In the genomic region with DNA sequence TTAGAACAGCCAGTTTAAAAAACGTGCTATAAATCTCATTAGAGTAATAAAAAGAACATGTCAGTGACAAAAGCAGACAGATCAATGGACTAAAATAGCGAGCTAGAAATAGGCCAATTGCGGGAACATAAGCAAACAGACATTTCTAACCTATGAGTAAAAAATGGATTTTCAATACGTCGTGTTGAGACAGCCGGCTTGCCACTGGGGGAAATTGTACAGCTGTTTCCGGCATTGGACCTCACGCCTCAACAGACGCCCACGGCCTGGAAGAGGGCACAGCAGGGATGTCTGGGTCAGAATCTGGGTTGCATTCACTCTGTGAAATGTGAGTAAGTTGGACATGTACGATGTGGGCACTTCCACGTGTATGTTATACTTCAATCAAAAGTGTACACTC, we compare ENCODE assay signal across 10 cellular contexts.
A peak's percentile ranks its signal among the peaks of the same experiment; 100 is the strongest.
DNase-seq lines count a peak whose midpoint lies in the region; ATAC-seq and TF ChIP-seq lines count a peak whose summit lies in the region.
"Had no signal": no experiment of that assay in that cellular context is flagged by ENCODE, and none has a peak within 500 bp of the region (broad histone marks: within the 10 kb centered on the region; RNA-seq: fewer than 3 reads in every experiment).

No MANE protein-coding gene starts in this region.

- peak overlapping the region; percentile 27 for H3K27ac Mint-ChIP-seq in activated T-cell treated with anti-CD3 and anti-CD28 coated beads, Interleukin-2, amount 50 U/mL, for 72 hours
- no peak overlapping the region for H3K27ac Mint-ChIP-seq in activated T-cell treated with anti-CD3 and anti-CD28 coated beads, Interleukin-2, amount 50 U/mL, for 24 hours
- no peak overlapping the region for H3K27ac Mint-ChIP-seq in stimulated activated effector memory CD8-positive, alpha-beta T cell treated with anti-CD3 and anti-CD28 coated beads, Interleukin-12 subunit alpha, Interleukin-12 subunit beta, amount 100 ng/mL, for 72 hours

- no peaks in the 10 kb centered on the region for H3K27me3 Mint-ChIP-seq in activated T-cell treated with anti-CD3 and anti-CD28 coated beads, Interleukin-2, amount 50 U/mL, for 72 hours (ENCODE audit: low read depth)
- H3K27me3 Mint-ChIP-seq in activated T-cell treated with anti-CD3 and anti-CD28 coated beads, Interleukin-2, amount 50 U/mL, for 24 hours, result no peaks in the 10 kb centered on the region

- peak overlapping the region in 1 of 2 donors; percentile 40 for H3K4me3 Mint-ChIP-seq in activated T-cell treated with anti-CD3 and anti-CD28 coated beads, Interleukin-2, amount 50 U/mL, for 72 hours
- H3K4me3 Mint-ChIP-seq in activated T-cell treated with anti-CD3 and anti-CD28 coated beads, Interleukin-2, amount 50 U/mL, for 24 hours, result no peak overlapping the region
- no peak overlapping the region for H3K4me3 Mint-ChIP-seq in stimulated activated effector memory CD8-positive, alpha-beta T cell treated with anti-CD3 and anti-CD28 coated beads, Interleukin-12 subunit alpha, Interleukin-12 subunit beta, amount 100 ng/mL, for 72 hours

- H3K36me3 Mint-ChIP-seq in activated T-cell treated with anti-CD3 and anti-CD28 coated beads, Interleukin-2, amount 50 U/mL, for 72 hours (ENCODE audit: insufficient read depth in 2 of 2), result no peaks in the 10 kb centered on the region
- H3K36me3 Mint-ChIP-seq in activated T-cell treated with anti-CD3 and anti-CD28 coated beads, Interleukin-2, amount 50 U/mL, for 24 hours (ENCODE audit: low read depth), result no peaks in the 10 kb centered on the region
- H3K36me3 Mint-ChIP-seq in stimulated activated effector memory CD8-positive, alpha-beta T cell treated with anti-CD3 and anti-CD28 coated beads, Interleukin-12 subunit alpha, Interleukin-12 subunit beta, amount 100 ng/mL, for 72 hours, result no peaks in the 10 kb centered on the region

- POLR2A ChIA-PET in GM10248 (lab: Yijun Ruan, JAX), result no interaction called here

- no peaks in the 10 kb centered on the region for H3K9me3 Mint-ChIP-seq in activated T-cell treated with anti-CD3 and anti-CD28 coated beads, Interleukin-2, amount 50 U/mL, for 72 hours
- no peaks in the 10 kb centered on the region for H3K9me3 Mint-ChIP-seq in activated T-cell treated with anti-CD3 and anti-CD28 coated beads, Interleukin-2, amount 50 U/mL, for 24 hours
- H3K9me3 Mint-ChIP-seq in stimulated activated effector memory CD8-positive, alpha-beta T cell treated with anti-CD3 and anti-CD28 coated beads, Interleukin-12 subunit alpha, Interleukin-12 subunit beta, amount 100 ng/mL, for 72 hours, result no peaks in the 10 kb centered on the region

- TF ChIP-seq CTCF in cardiac fibroblast (IDR thresholded peaks at IDR 0.05; ENCODE audit: low read depth, low read length), result no peak
- TF ChIP-seq CTCF in coronary artery (IDR thresholded peaks at IDR 0.05), result no peak
- TF ChIP-seq CTCF in GM10248 (IDR thresholded peaks at IDR 0.05; ENCODE audit: control extremely low read depth, extremely low read depth, low read depth, missing control alignments), result no peak

- H3K27ac ChIP-seq in coronary artery, result no peak overlapping the region
- H3K27ac ChIP-seq: HL-60 had no signal

- H3K4me3 ChIP-seq in cardiac fibroblast (replicated peaks in 1 of 2; ENCODE audit: low read depth in 2 of 2, low read length in 2 of 2) (no peak overlapping the region), coronary artery (no peak overlapping the region)

- ATAC-seq in activated T-cell treated with anti-CD3 and anti-CD28 coated beads, Interleukin-2, amount 50 U/mL, for 72 hours (replicated peaks in 1 of 2), result peak; percentile 77 to 91
- ATAC-seq in HG02973 (IDR thresholded peaks at IDR 0.05; ENCODE audit: unreplicated experiment) (peak; percentile 70), GM21723 (IDR thresholded peaks at IDR 0.05; ENCODE audit: unreplicated experiment) (no peak)
- ATAC-seq in stimulated activated effector memory CD8-positive, alpha-beta T cell treated with anti-CD3 and anti-CD28 coated beads, Interleukin-12 subunit alpha, Interleukin-12 subunit beta, amount 100 ng/mL, for 72 hours, result peak; percentile 89

- peaks cover 18% of the 10 kb centered on the region for H3K4me1 Mint-ChIP-seq in activated T-cell treated with anti-CD3 and anti-CD28 coated beads, Interleukin-2, amount 50 U/mL, for 72 hours (ENCODE audit: low read depth)
- peaks cover 20% of the 10 kb centered on the region for H3K4me1 Mint-ChIP-seq in activated T-cell treated with anti-CD3 and anti-CD28 coated beads, Interleukin-2, amount 50 U/mL, for 24 hours (ENCODE audit: low read depth)
- peaks cover 22% of the 10 kb centered on the region for H3K4me1 Mint-ChIP-seq in stimulated activated effector memory CD8-positive, alpha-beta T cell treated with anti-CD3 and anti-CD28 coated beads, Interleukin-12 subunit alpha, Interleukin-12 subunit beta, amount 100 ng/mL, for 72 hours

- peak; percentile 55 to 67 for DNase-seq in activated T-cell treated with anti-CD3 and anti-CD28 coated beads, Interleukin-2, amount 50 U/mL, for 72 hours
- DNase-seq in activated T-cell treated with anti-CD3 and anti-CD28 coated beads, Interleukin-2, amount 50 U/mL, for 24 hours, result no peak
- DNase-seq in cardiac fibroblast (ENCODE audit: low read depth in 2 of 2) (peak; percentile 52 to 53), coronary artery (ENCODE audit: low spot score) (no peak), GM10248 (ENCODE audit: extremely low spot score) (no peak)
- DNase-seq in stimulated activated effector memory CD8-positive, alpha-beta T cell treated with anti-CD3 and anti-CD28 coated beads, Interleukin-12 subunit alpha, Interleukin-12 subunit beta, amount 100 ng/mL, for 72 hours (ENCODE audit: low spot score in 2 of 2), result peak; percentile 11 to 71
- DNase-seq: NCI-H510A treated with DMSO at 0.1 percent for 48 hours had no signal

- CTCF ChIA-PET in GM10248 (lab: Yijun Ruan, JAX), result no interaction called here

Comparison
In these comparisons a context has a peak if more than half of its experiments do, and no peak if none do; other contexts are left out.
1. DNase-seq: peak in activated T-cell treated with anti-CD3 and anti-CD28 coated beads, Interleukin-2, amount 50 U/mL, for 72 hours (2 of 2), cardiac fibroblast (2 of 2) and stimulated activated effector memory CD8-positive, alpha-beta T cell treated with anti-CD3 and anti-CD28 coated beads, Interleukin-12 subunit alpha, Interleukin-12 subunit beta, amount 100 ng/mL, for 72 hours (2 of 2); none in activated T-cell treated with anti-CD3 and anti-CD28 coated beads, Interleukin-2, amount 50 U/mL, for 24 hours (single experiment), coronary artery (single experiment) and GM10248 (single experiment).